ENCODE assay signal across 8 cellular contexts in the genomic region with DNA sequence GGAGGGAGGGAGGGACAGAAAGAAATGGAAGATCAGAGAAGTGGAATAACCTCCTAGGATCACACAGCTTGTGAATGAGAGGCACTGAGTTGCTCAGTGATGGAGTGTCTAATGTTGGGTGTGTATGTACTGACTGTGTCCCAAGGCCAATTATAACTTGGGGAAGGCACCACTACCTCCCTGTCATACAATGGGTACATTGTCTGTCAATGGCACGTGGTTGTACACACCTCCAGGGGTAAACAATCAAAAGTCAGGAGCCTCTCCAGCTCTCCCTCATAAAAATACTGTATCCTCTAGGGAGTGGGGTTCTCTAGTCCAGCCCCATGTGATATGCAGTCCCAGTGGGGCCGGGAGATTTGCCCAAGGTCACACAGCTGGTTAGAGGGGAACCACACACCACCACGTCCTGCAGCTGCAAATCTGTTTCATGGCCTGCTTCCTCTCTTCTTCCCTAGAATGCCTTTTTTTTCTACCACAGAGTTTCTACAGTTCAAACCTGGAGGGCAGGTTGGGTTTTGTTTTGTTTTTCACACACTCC.
DNase-seq lines count a peak whose midpoint lies in the region; ATAC-seq and TF ChIP-seq lines count a peak whose summit lies in the region.

No MANE protein-coding gene starts in this region.

- no peak overlapping the region for H3K27ac ChIP-seq in CD8-positive, alpha-beta T cell (ENCODE audit: low read depth, low read length)

- POLR2A ChIA-PET in CD8-positive, alpha-beta T cell (lab: Charles Lee): no interaction called here
- POLR2A ChIA-PET in activated CD8-positive, alpha-beta T cell treated with anti-CD3 and anti-CD28 coated beads, Interleukin-2, amount 10 ng/mL, durations not matched to agents 7 days and 5 days (lab: Charles Lee): interaction anchor here (0.7 kb wide), 1 partner anchor 114 kb away, joined by 3 read pairs; no protein-coding TSS in a partner anchor

- intact Hi-C loops in CD8-positive, alpha-beta T cell (cut with DNase I, micrococcal nuclease): no loop called here

- no peak for TF ChIP-seq CTCF in CD8-positive, alpha-beta T cell (IDR thresholded peaks at IDR 0.05)

- H3K9me3 ChIP-seq in CD8-positive, alpha-beta T cell (ENCODE audit: low read length): no peaks in the 10 kb centered on the region

- no peaks in the 10 kb centered on the region for H3K36me3 ChIP-seq in CD8-positive, alpha-beta T cell (ENCODE audit: insufficient read depth, low read length)

- no peaks in the 10 kb centered on the region for H3K27me3 ChIP-seq in CD8-positive, alpha-beta T cell (ENCODE audit: insufficient read depth, low read length)

- H3K36me3 Mint-ChIP-seq in CD8-positive, alpha-beta T cell: no peaks in the 10 kb centered on the region
- no peaks in the 10 kb centered on the region for H3K36me3 Mint-ChIP-seq in activated CD8-positive, alpha-beta T cell treated with anti-CD3 and anti-CD28 coated beads, Interleukin-2, amount 10 ng/mL, durations not matched to agents 7 days and 5 days (ENCODE audit: low read depth)

- ATAC-seq in CD8-positive, alpha-beta T cell: no peak
- peak; percentile 78 for ATAC-seq in GM19438 (IDR thresholded peaks at IDR 0.05; ENCODE audit: low read depth, unreplicated experiment)
- peak; percentile 78 for ATAC-seq in HG03378 (IDR thresholded peaks at IDR 0.05; ENCODE audit: unreplicated experiment)
- ATAC-seq in activated CD8-positive, alpha-beta T cell treated with anti-CD3 and anti-CD28 coated beads, Interleukin-2, amount 10 ng/mL, durations not matched to agents 7 days and 5 days: peak; percentile 36

- H3K4me3 Mint-ChIP-seq in CD8-positive, alpha-beta T cell: no peak overlapping the region
- no peak overlapping the region for H3K4me3 Mint-ChIP-seq in activated CD8-positive, alpha-beta T cell treated with anti-CD3 and anti-CD28 coated beads, Interleukin-2, amount 10 ng/mL, durations not matched to agents 7 days and 5 days

- peaks cover 14% of the 10 kb centered on the region for H3K4me1 ChIP-seq in CD8-positive, alpha-beta T cell (ENCODE audit: insufficient read depth, low read length)

- DNase-seq in CD8-positive, alpha-beta T cell: no peak
- DNase-seq in activated CD8-positive, alpha-beta T cell treated with anti-CD3 and anti-CD28 coated beads, Interleukin-2, amount 10 ng/mL, durations not matched to agents 7 days and 5 days: peak; percentile 49
- no peak for DNase-seq in NCI-H2227 treated with DMSO at 0.1 percent for 48 hours (lab: John Stamatoyannopoulos, UW)
- no peak for DNase-seq in HUDEP-2 (lab: John Stamatoyannopoulos, UW; ENCODE audit: unreplicated experiment in 76 of 76)
- no peak for DNase-seq in iPS-NIHi11 (ENCODE audit: low spot score)
- DNase-seq in 8988T: no peak

- peak overlapping the region; percentile 72 for H3K27ac Mint-ChIP-seq in CD8-positive, alpha-beta T cell
- H3K27ac Mint-ChIP-seq in activated CD8-positive, alpha-beta T cell treated with anti-CD3 and anti-CD28 coated beads, Interleukin-2, amount 10 ng/mL, durations not matched to agents 7 days and 5 days: peak overlapping the region; percentile 48

- H3K4me3 ChIP-seq in CD8-positive, alpha-beta T cell (ENCODE audit: low read depth, low read length): no peak overlapping the region

- H3K27me3 Mint-ChIP-seq in CD8-positive, alpha-beta T cell (ENCODE audit: low read depth): no peaks in the 10 kb centered on the region
- peaks cover 21% of the 10 kb centered on the region for H3K27me3 Mint-ChIP-seq in activated CD8-positive, alpha-beta T cell treated with anti-CD3 and anti-CD28 coated beads, Interleukin-2, amount 10 ng/mL, durations not matched to agents 7 days and 5 days (ENCODE audit: low read depth)

- CTCF ChIA-PET in CD8-positive, alpha-beta T cell (lab: Charles Lee): interaction anchor here (1.8 kb wide), 1 partner anchor 173 kb away, joined by 4 read pairs; a partner anchor contains a TSS
- CTCF ChIA-PET in activated CD8-positive, alpha-beta T cell treated with anti-CD3 and anti-CD28 coated beads, Interleukin-2, amount 10 ng/mL, durations not matched to agents 7 days and 5 days (lab: Charles Lee): interaction anchor here (1.0 to 4.7 kb wide), 5 partner anchors 8 to 174 kb away, joined by 3 to 26 read pairs (median 4); a partner anchor contains a TSS

- no peaks in the 10 kb centered on the region for H3K9me3 Mint-ChIP-seq in CD8-positive, alpha-beta T cell
- no peaks in the 10 kb centered on the region for H3K9me3 Mint-ChIP-seq in activated CD8-positive, alpha-beta T cell treated with anti-CD3 and anti-CD28 coated beads, Interleukin-2, amount 10 ng/mL, durations not matched to agents 7 days and 5 days (ENCODE audit: insufficient read depth)

- peaks cover 23% of the 10 kb centered on the region for H3K4me1 Mint-ChIP-seq in CD8-positive, alpha-beta T cell (ENCODE audit: low read depth)
- H3K4me1 Mint-ChIP-seq in activated CD8-positive, alpha-beta T cell treated with anti-CD3 and anti-CD28 coated beads, Interleukin-2, amount 10 ng/mL, durations not matched to agents 7 days and 5 days (ENCODE audit: low read depth): peaks cover 61% of the 10 kb centered on the region
